In genomic region chr2:223725494-223725893, GRCh38 we compare ENCODE assay signal across 8 cellular contexts.
DNase-seq lines count a peak whose midpoint lies in the region; ATAC-seq and TF ChIP-seq lines count a peak whose summit lies in the region.

No MANE protein-coding gene starts in this region.

- H3K9me3 Mint-ChIP-seq in CD14-positive monocyte: peaks cover 0 to 4% (median 0%) of the 10 kb centered on the region in 7 donors

- no peak overlapping the region for H3K27ac Mint-ChIP-seq in CD14-positive monocyte

- no peaks in the 10 kb centered on the region for H3K27me3 ChIP-seq in right lobe of liver
- no peaks in the 10 kb centered on the region for H3K27me3 ChIP-seq in transverse colon

- H3K36me3 ChIP-seq in right lobe of liver: no peaks in the 10 kb centered on the region
- H3K36me3 ChIP-seq in transverse colon: no peaks in the 10 kb centered on the region

- no peaks in the 10 kb centered on the region for H3K9me3 ChIP-seq in right lobe of liver
- H3K9me3 ChIP-seq in transverse colon: no peaks in the 10 kb centered on the region

- H3K4me1 ChIP-seq in right lobe of liver (no peaks in the 10 kb centered on the region), transverse colon (peaks cover 0 to 7% (median 0%) of the 10 kb centered on the region in 4 donors)

- intact Hi-C loops in right lobe of liver (cut with DNase I): no loop called here
- intact Hi-C loops in transverse colon (cut with DNase I; ENCODE audit: low total_unique reads): no loop called here
- intact Hi-C loops in CD14-positive monocyte (cut with micrococcal nuclease): no loop called here

- H3K36me3 Mint-ChIP-seq in CD14-positive monocyte: no peaks in the 10 kb centered on the region

- no peak for TF ChIP-seq EP300 in transverse colon (IDR thresholded peaks at IDR 0.05; ENCODE audit: low read depth)

- in situ Hi-C loops in transverse colon (cut with MboI; ENCODE audit: low pct_ligation_motif_present in 1 of 4, low pct_unique_long_range_greater_than_20kb in 1 of 4, low sequenced_read_pairs in 3 of 4): no loop called here

- DNase-seq in DMS153 (lab: John Stamatoyannopoulos, UW) (peak; percentile 79), NCI-H2227 treated with DMSO at 0.1 percent for 48 hours (lab: John Stamatoyannopoulos, UW) (peak; percentile 37), ecto neural progenitor cell (ENCODE audit: low spot score) (peak; percentile 70), right lobe of liver (peak in 1 of 3 donors; percentile 69), transverse colon (peak; percentile 31), CD14-positive monocyte (ENCODE audit: low spot score) (no peak)

- H3K27me3 Mint-ChIP-seq in CD14-positive monocyte (ENCODE audit: low read depth in 3 of 3): peaks cover 2 to 5% (median 4%) of the 10 kb centered on the region in 3 donors

- WGBS in right lobe of liver (ENCODE audit: insufficient coverage, low coverage, low lambda C conversion rate, missing lambda C conversion rate): 43% methylated on average over 5 of the region's 5 CpGs
- 27 to 54% methylated on average over 4 to 5 of the region's 5 CpGs for WGBS in transverse colon (ENCODE audit: low coverage in 1 of 2), 2 donors

- H3K4me1 Mint-ChIP-seq in CD14-positive monocyte: no peaks in the 10 kb centered on the region

- TF ChIP-seq POLR2A in right lobe of liver (IDR thresholded peaks at IDR 0.05): no peak
- TF ChIP-seq POLR2A in transverse colon (IDR thresholded peaks at IDR 0.05): no peak

- H3K4me3 ChIP-seq in right lobe of liver: no peak overlapping the region
- no peak overlapping the region for H3K4me3 ChIP-seq in transverse colon

- H3K4me3 Mint-ChIP-seq in CD14-positive monocyte: no peak overlapping the region

- TF ChIP-seq CTCF in right lobe of liver (IDR thresholded peaks at IDR 0.05) (no peak), transverse colon (IDR thresholded peaks at IDR 0.05) (no peak), CD14-positive monocyte (IDR thresholded peaks at IDR 0.05) (no peak)

- ATAC-seq in right lobe of liver (peak; percentile 58 to 96 (median 81)), HG02678 (IDR thresholded peaks at IDR 0.05; ENCODE audit: unreplicated experiment) (no peak), GM21723 (IDR thresholded peaks at IDR 0.05; ENCODE audit: unreplicated experiment) (no peak)

- H3K27ac ChIP-seq in right lobe of liver: no peak overlapping the region
- peak overlapping the region; percentile 24 to 57 (median 36) for H3K27ac ChIP-seq in transverse colon

Comparison
In these comparisons a context has a peak if more than half of its experiments do, and no peak if none do; other contexts are left out.
1. ATAC-seq: peak in right lobe of liver (4 of 4); none in HG02678 (single experiment) and GM21723 (single experiment).
2. H3K27ac ChIP-seq: peak in transverse colon (4 of 4); none in right lobe of liver (0 of 3).